ENCODE assay signal across 1 cellular context in the genomic region with DNA sequence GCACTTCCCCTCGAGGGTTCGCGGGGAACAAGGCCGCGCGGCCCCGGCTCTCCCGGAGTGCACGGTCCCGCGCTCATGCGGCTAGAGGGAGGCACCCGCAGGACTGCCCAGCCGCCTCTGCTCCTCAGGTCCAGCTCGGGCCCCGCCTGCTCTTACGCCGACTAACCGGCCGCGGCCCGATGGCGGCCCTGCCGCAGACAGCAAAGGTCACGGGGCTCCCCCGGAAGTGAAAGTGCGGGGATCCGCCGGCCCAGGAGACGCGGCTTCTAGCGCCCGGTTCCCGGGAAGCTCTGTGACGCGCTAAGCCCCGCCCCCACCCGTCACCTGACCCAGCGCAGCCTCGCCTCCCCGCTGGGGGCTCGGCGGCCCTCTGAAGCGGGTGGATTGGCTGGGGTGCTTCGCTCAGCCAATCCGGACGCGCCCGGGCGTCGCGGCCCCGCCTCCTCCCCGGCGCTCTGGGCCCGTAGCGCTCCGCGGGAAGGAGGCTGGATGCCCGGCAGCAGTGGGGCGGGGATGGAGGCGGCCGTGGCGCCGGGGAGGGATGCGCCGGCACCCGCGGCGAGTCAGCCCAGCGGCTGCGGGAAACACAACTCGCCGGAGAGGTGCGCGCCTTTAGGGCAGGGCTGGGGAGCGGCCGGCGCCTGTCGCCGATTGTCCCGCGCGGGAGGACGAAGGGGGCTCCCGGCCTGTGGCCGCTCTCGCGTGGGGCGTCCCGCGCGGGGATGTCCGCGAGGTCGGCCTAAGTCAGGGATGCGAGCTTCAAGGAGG.
TF ChIP-seq lines count a peak whose summit lies in the region.

A gene with protein sequence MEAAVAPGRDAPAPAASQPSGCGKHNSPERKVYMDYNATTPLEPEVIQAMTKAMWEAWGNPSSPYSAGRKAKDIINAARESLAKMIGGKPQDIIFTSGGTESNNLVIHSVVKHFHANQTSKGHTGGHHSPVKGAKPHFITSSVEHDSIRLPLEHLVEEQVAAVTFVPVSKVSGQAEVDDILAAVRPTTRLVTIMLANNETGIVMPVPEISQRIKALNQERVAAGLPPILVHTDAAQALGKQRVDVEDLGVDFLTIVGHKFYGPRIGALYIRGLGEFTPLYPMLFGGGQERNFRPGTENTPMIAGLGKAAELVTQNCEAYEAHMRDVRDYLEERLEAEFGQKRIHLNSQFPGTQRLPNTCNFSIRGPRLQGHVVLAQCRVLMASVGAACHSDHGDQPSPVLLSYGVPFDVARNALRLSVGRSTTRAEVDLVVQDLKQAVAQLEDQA (plus strand): TSS at position 460 of the 768 bp plus-strand sequence. CDS start 54 bp downstream, at position 514.

TF ChIP-seq in HepG2, 621 proteins besides CTCF, POLR2A, EP300 and RAD21 (continued from another document and continues in another):
- TF ChIP-seq, protein P1, sequence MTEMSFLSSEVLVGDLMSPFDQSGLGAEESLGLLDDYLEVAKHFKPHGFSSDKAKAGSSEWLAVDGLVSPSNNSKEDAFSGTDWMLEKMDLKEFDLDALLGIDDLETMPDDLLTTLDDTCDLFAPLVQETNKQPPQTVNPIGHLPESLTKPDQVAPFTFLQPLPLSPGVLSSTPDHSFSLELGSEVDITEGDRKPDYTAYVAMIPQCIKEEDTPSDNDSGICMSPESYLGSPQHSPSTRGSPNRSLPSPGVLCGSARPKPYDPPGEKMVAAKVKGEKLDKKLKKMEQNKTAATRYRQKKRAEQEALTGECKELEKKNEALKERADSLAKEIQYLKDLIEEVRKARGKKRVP (CRISPR knock-in tag; IDR thresholded peaks at IDR 0.05), result peak in 1 of 2 experiments; percentile 78; a peak in 2 of 4 replicates
- TF ChIP-seq PLRG1 (conservative IDR thresholded peaks at IDR 0.05) (no peak), ZSCAN9 (CRISPR knock-in tag; IDR thresholded peaks at IDR 0.05; ENCODE audit: borderline replicate concordance) (peak; percentile 76), ZNF207 (IDR thresholded peaks at IDR 0.05; ENCODE audit: borderline replicate concordance) (no peak), MXI1 (IDR thresholded peaks at IDR 0.05; ENCODE audit: borderline replicate concordance, low read depth, low read length) (peak; percentile 68; the same call in 1 of the 3 replicates), XRCC5 (optimal IDR thresholded peaks at IDR 0.05; ENCODE audit: low read length) (peak; percentile 74), ZFP36L2 (CRISPR knock-in tag; IDR thresholded peaks at IDR 0.05) (no peak), FOXK1 (CRISPR knock-in tag; IDR thresholded peaks at IDR 0.05; ENCODE audit: borderline replicate concordance, low read depth) (peak; percentile 83), CENPX (CRISPR knock-in tag; IDR thresholded peaks at IDR 0.05) (no peak), THYN1 (CRISPR knock-in tag; IDR thresholded peaks at IDR 0.05; ENCODE audit: borderline replicate concordance, low read depth) (no peak), HCFC1 (IDR thresholded peaks at IDR 0.05; ENCODE audit: low read depth, low read length) (peak; percentile 65), ZNF709 (CRISPR knock-in tag; IDR thresholded peaks at IDR 0.05) (peak; percentile 93), KDM6A (CRISPR knock-in tag; IDR thresholded peaks at IDR 0.05; ENCODE audit: low read depth) (no peak; the same call in 1 of the 2 replicates), DNMT1 (CRISPR knock-in tag; IDR thresholded peaks at IDR 0.05) (no peak; the same call in 1 of the 2 replicates), JUND (CRISPR knock-in tag; IDR thresholded peaks at IDR 0.05) (no peak; the same call in 1 of the 2 replicates), DNMT3B (CRISPR knock-in tag; conservative IDR thresholded peaks at IDR 0.05) (no peak), ZNF451 (CRISPR knock-in tag; IDR thresholded peaks at IDR 0.05) (0 out of 2 replicates have a peak, but pooled peaks have one; percentile 55), ZNF816 (CRISPR knock-in tag; IDR thresholded peaks at IDR 0.05; ENCODE audit: borderline replicate concordance) (peak; percentile 62; the same call in 1 of the 2 replicates), ZNF660 (CRISPR knock-in tag; IDR thresholded peaks at IDR 0.05; ENCODE audit: borderline replicate concordance, low read depth) (no peak), ZNF572 (CRISPR knock-in tag; IDR thresholded peaks at IDR 0.05) (no peak; the same call in 1 of the 2 replicates), SNAI1 (CRISPR knock-in tag; IDR thresholded peaks at IDR 0.05; ENCODE audit: borderline replicate concordance) (peak; percentile 96; the same call in 1 of the 2 replicates), ERF (CRISPR knock-in tag; IDR thresholded peaks at IDR 0.05) (peak; percentile 89; the same call in 1 of the 2 replicates), ZNF556 (CRISPR knock-in tag; IDR thresholded peaks at IDR 0.05; ENCODE audit: borderline replicate concordance) (no peak; the same call in none of the 2 replicates)
- TF ChIP-seq, protein P2, sequence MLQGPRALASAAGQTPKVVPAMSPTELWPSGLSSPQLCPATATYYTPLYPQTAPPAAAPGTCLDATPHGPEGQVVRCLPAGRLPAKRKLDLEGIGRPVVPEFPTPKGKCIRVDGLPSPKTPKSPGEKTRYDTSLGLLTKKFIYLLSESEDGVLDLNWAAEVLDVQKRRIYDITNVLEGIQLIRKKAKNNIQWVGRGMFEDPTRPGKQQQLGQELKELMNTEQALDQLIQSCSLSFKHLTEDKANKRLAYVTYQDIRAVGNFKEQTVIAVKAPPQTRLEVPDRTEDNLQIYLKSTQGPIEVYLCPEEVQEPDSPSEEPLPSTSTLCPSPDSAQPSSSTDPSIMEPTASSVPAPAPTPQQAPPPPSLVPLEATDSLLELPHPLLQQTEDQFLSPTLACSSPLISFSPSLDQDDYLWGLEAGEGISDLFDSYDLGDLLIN (CRISPR knock-in tag; IDR thresholded peaks at IDR 0.05; ENCODE audit: borderline replicate concordance), result no peak; the same call in 1 of the 2 replicates
- TF ChIP-seq, protein P3, sequence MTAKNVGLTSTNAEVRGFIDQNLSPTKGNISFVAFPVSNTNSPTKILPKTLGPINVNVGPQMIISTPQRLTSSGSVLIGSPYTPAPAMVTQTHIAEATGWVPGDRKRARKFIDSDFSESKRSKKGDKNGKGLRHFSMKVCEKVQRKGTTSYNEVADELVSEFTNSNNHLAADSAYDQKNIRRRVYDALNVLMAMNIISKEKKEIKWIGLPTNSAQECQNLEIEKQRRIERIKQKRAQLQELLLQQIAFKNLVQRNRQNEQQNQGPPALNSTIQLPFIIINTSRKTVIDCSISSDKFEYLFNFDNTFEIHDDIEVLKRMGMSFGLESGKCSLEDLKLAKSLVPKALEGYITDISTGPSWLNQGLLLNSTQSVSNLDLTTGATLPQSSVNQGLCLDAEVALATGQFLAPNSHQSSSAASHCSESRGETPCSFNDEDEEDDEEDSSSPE (CRISPR knock-in tag; IDR thresholded peaks at IDR 0.05), result peak; percentile 85; the same call in 1 of the 2 replicates
- TF ChIP-seq, protein P4, sequence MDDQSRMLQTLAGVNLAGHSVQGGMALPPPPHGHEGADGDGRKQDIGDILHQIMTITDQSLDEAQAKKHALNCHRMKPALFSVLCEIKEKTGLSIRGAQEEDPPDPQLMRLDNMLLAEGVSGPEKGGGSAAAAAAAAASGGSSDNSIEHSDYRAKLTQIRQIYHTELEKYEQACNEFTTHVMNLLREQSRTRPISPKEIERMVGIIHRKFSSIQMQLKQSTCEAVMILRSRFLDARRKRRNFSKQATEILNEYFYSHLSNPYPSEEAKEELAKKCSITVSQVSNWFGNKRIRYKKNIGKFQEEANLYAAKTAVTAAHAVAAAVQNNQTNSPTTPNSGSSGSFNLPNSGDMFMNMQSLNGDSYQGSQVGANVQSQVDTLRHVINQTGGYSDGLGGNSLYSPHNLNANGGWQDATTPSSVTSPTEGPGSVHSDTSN (CRISPR knock-in tag; IDR thresholded peaks at IDR 0.05; ENCODE audit: borderline replicate concordance), result no peak
- TF ChIP-seq, protein P5, sequence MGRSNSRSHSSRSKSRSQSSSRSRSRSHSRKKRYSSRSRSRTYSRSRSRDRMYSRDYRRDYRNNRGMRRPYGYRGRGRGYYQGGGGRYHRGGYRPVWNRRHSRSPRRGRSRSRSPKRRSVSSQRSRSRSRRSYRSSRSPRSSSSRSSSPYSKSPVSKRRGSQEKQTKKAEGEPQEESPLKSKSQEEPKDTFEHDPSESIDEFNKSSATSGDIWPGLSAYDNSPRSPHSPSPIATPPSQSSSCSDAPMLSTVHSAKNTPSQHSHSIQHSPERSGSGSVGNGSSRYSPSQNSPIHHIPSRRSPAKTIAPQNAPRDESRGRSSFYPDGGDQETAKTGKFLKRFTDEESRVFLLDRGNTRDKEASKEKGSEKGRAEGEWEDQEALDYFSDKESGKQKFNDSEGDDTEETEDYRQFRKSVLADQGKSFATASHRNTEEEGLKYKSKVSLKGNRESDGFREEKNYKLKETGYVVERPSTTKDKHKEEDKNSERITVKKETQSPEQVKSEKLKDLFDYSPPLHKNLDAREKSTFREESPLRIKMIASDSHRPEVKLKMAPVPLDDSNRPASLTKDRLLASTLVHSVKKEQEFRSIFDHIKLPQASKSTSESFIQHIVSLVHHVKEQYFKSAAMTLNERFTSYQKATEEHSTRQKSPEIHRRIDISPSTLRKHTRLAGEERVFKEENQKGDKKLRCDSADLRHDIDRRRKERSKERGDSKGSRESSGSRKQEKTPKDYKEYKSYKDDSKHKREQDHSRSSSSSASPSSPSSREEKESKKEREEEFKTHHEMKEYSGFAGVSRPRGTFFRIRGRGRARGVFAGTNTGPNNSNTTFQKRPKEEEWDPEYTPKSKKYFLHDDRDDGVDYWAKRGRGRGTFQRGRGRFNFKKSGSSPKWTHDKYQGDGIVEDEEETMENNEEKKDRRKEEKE (IDR thresholded peaks at IDR 0.05), result no peak
- TF ChIP-seq, protein P6, sequence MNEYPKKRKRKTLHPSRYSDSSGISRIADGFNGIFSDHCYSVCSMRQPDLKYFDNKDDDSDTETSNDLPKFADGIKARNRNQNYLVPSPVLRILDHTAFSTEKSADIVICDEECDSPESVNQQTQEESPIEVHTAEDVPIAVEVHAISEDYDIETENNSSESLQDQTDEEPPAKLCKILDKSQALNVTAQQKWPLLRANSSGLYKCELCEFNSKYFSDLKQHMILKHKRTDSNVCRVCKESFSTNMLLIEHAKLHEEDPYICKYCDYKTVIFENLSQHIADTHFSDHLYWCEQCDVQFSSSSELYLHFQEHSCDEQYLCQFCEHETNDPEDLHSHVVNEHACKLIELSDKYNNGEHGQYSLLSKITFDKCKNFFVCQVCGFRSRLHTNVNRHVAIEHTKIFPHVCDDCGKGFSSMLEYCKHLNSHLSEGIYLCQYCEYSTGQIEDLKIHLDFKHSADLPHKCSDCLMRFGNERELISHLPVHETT (CRISPR knock-in tag; conservative IDR thresholded peaks at IDR 0.05), result peak; percentile 99
- TF ChIP-seq, protein P7, sequence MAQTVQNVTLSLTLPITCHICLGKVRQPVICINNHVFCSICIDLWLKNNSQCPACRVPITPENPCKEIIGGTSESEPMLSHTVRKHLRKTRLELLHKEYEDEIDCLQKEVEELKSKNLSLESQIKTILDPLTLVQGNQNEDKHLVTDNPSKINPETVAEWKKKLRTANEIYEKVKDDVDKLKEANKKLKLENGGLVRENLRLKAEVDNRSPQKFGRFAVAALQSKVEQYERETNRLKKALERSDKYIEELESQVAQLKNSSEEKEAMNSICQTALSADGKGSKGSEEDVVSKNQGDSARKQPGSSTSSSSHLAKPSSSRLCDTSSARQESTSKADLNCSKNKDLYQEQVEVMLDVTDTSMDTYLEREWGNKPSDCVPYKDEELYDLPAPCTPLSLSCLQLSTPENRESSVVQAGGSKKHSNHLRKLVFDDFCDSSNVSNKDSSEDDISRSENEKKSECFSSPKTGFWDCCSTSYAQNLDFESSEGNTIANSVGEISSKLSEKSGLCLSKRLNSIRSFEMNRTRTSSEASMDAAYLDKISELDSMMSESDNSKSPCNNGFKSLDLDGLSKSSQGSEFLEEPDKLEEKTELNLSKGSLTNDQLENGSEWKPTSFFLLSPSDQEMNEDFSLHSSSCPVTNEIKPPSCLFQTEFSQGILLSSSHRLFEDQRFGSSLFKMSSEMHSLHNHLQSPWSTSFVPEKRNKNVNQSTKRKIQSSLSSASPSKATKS (CRISPR knock-in tag; IDR thresholded peaks at IDR 0.05), result no peak
- TF ChIP-seq, protein P8, sequence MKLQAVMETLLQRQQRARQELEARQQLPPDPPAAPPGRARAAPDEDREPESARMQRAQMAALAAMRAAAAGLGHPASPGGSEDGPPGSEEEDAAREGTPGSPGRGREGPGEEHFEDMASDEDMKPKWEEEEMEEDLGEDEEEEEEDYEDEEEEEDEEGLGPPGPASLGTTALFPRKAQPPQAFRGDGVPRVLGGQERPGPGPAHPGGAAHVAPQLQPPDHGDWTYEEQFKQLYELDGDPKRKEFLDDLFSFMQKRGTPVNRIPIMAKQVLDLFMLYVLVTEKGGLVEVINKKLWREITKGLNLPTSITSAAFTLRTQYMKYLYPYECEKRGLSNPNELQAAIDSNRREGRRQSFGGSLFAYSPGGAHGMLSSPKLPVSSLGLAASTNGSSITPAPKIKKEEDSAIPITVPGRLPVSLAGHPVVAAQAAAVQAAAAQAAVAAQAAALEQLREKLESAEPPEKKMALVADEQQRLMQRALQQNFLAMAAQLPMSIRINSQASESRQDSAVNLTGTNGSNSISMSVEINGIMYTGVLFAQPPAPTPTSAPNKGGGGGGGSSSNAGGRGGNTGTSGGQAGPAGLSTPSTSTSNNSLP (IDR thresholded peaks at IDR 0.05; ENCODE audit: low read depth, low read length), result 0 out of 2 replicates have a peak, but pooled peaks have one; percentile 13
- TF ChIP-seq, protein P9, sequence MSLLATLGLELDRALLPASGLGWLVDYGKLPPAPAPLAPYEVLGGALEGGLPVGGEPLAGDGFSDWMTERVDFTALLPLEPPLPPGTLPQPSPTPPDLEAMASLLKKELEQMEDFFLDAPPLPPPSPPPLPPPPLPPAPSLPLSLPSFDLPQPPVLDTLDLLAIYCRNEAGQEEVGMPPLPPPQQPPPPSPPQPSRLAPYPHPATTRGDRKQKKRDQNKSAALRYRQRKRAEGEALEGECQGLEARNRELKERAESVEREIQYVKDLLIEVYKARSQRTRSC (CRISPR knock-in tag; IDR thresholded peaks at IDR 0.05; ENCODE audit: low read depth), result no peak
- TF ChIP-seq, protein P10, sequence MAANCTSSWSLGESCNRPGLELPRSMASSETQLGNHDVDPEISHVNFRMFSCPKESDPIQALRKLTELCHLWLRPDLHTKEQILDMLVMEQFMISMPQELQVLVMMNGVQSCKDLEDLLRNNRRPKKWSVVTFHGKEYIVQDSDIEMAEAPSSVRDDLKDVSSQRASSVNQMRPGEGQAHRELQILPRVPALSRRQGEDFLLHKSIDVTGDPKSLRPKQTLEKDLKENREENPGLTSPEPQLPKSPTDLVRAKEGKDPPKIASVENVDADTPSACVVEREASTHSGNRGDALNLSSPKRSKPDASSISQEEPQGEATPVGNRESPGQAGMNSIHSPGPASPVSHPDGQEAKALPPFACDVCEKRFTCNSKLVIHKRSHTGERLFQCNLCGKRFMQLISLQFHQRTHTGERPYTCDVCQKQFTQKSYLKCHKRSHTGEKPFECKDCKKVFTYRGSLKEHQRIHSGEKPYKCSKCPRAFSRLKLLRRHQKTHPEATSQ (CRISPR knock-in tag; IDR thresholded peaks at IDR 0.05; ENCODE audit: borderline replicate concordance), result no peak
- TF ChIP-seq, protein P11, sequence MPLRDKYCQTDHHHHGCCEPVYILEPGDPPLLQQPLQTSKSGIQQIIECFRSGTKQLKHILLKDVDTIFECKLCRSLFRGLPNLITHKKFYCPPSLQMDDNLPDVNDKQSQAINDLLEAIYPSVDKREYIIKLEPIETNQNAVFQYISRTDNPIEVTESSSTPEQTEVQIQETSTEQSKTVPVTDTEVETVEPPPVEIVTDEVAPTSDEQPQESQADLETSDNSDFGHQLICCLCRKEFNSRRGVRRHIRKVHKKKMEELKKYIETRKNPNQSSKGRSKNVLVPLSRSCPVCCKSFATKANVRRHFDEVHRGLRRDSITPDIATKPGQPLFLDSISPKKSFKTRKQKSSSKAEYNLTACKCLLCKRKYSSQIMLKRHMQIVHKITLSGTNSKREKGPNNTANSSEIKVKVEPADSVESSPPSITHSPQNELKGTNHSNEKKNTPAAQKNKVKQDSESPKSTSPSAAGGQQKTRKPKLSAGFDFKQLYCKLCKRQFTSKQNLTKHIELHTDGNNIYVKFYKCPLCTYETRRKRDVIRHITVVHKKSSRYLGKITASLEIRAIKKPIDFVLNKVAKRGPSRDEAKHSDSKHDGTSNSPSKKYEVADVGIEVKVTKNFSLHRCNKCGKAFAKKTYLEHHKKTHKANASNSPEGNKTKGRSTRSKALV (CRISPR knock-in tag; IDR thresholded peaks at IDR 0.05), result no peak; the same call in 1 of the 2 replicates
